Comparison of ENCODE assay signal across 1 cellular context in the genomic region with DNA sequence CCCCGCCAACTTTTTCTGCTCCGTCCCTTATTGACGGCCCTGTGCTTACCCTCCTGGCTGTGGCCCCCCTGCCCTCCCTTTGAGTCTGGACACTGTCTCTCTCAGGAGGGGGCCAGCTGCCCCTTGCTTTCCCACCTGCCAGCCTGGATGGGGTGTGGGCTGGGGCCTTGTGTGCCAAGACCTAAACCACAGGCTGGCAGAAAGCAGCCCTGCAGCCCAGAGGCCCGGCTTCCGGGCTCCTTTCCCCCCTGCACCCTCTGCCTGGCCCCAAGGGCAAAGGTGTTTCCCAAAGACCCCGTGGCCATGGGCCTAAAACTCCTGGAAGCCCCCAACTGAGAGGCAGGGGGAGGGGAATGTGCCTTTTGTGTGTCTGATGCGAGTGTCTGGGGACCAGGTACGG.
TF ChIP-seq lines count a peak whose summit lies in the region.

No MANE protein-coding gene starts in this region.

TF ChIP-seq in HepG2, 621 proteins besides CTCF, POLR2A, EP300 and RAD21 (continued from another document):
- TF ChIP-seq, protein P1, sequence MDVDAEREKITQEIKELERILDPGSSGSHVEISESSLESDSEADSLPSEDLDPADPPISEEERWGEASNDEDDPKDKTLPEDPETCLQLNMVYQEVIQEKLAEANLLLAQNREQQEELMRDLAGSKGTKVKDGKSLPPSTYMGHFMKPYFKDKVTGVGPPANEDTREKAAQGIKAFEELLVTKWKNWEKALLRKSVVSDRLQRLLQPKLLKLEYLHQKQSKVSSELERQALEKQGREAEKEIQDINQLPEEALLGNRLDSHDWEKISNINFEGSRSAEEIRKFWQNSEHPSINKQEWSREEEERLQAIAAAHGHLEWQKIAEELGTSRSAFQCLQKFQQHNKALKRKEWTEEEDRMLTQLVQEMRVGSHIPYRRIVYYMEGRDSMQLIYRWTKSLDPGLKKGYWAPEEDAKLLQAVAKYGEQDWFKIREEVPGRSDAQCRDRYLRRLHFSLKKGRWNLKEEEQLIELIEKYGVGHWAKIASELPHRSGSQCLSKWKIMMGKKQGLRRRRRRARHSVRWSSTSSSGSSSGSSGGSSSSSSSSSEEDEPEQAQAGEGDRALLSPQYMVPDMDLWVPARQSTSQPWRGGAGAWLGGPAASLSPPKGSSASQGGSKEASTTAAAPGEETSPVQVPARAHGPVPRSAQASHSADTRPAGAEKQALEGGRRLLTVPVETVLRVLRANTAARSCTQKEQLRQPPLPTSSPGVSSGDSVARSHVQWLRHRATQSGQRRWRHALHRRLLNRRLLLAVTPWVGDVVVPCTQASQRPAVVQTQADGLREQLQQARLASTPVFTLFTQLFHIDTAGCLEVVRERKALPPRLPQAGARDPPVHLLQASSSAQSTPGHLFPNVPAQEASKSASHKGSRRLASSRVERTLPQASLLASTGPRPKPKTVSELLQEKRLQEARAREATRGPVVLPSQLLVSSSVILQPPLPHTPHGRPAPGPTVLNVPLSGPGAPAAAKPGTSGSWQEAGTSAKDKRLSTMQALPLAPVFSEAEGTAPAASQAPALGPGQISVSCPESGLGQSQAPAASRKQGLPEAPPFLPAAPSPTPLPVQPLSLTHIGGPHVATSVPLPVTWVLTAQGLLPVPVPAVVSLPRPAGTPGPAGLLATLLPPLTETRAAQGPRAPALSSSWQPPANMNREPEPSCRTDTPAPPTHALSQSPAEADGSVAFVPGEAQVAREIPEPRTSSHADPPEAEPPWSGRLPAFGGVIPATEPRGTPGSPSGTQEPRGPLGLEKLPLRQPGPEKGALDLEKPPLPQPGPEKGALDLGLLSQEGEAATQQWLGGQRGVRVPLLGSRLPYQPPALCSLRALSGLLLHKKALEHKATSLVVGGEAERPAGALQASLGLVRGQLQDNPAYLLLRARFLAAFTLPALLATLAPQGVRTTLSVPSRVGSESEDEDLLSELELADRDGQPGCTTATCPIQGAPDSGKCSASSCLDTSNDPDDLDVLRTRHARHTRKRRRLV (CRISPR knock-in tag; IDR thresholded peaks at IDR 0.05), result no peak
- TF ChIP-seq, protein P2, sequence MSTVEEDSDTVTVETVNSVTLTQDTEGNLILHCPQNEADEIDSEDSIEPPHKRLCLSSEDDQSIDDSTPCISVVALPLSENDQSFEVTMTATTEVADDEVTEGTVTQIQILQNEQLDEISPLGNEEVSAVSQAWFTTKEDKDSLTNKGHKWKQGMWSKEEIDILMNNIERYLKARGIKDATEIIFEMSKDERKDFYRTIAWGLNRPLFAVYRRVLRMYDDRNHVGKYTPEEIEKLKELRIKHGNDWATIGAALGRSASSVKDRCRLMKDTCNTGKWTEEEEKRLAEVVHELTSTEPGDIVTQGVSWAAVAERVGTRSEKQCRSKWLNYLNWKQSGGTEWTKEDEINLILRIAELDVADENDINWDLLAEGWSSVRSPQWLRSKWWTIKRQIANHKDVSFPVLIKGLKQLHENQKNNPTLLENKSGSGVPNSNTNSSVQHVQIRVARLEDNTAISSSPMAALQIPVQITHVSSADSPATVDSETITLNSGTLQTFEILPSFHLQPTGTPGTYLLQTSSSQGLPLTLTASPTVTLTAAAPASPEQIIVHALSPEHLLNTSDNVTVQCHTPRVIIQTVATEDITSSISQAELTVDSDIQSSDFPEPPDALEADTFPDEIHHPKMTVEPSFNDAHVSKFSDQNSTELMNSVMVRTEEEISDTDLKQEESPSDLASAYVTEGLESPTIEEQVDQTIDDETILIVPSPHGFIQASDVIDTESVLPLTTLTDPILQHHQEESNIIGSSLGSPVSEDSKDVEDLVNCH (CRISPR knock-in tag; IDR thresholded peaks at IDR 0.05), result no peak
- TF ChIP-seq NFE2L1 (CRISPR knock-in tag; IDR thresholded peaks at IDR 0.05; ENCODE audit: borderline replicate concordance), result no peak
- peak; percentile 85 for TF ChIP-seq AGO2 (optimal IDR thresholded peaks at IDR 0.05; ENCODE audit: low read depth, low read length)
- no peak for TF ChIP-seq SRY (CRISPR knock-in tag; IDR thresholded peaks at IDR 0.05)
- TF ChIP-seq, protein P3, sequence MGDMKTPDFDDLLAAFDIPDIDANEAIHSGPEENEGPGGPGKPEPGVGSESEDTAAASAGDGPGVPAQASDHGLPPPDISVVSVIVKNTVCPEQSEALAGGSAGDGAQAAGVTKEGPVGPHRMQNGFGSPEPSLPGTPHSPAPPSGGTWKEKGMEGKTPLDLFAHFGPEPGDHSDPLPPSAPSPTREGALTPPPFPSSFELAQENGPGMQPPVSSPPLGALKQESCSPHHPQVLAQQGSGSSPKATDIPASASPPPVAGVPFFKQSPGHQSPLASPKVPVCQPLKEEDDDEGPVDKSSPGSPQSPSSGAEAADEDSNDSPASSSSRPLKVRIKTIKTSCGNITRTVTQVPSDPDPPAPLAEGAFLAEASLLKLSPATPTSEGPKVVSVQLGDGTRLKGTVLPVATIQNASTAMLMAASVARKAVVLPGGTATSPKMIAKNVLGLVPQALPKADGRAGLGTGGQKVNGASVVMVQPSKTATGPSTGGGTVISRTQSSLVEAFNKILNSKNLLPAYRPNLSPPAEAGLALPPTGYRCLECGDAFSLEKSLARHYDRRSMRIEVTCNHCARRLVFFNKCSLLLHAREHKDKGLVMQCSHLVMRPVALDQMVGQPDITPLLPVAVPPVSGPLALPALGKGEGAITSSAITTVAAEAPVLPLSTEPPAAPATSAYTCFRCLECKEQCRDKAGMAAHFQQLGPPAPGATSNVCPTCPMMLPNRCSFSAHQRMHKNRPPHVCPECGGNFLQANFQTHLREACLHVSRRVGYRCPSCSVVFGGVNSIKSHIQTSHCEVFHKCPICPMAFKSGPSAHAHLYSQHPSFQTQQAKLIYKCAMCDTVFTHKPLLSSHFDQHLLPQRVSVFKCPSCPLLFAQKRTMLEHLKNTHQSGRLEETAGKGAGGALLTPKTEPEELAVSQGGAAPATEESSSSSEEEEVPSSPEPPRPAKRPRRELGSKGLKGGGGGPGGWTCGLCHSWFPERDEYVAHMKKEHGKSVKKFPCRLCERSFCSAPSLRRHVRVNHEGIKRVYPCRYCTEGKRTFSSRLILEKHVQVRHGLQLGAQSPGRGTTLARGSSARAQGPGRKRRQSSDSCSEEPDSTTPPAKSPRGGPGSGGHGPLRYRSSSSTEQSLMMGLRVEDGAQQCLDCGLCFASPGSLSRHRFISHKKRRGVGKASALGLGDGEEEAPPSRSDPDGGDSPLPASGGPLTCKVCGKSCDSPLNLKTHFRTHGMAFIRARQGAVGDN (CRISPR knock-in tag; IDR thresholded peaks at IDR 0.05), result peak; percentile 39
- TF ChIP-seq MAFG (CRISPR knock-in tag; IDR thresholded peaks at IDR 0.05), result no peak
- no peak for TF ChIP-seq NCOA2 (CRISPR knock-in tag; IDR thresholded peaks at IDR 0.05)
- TF ChIP-seq, protein P4, sequence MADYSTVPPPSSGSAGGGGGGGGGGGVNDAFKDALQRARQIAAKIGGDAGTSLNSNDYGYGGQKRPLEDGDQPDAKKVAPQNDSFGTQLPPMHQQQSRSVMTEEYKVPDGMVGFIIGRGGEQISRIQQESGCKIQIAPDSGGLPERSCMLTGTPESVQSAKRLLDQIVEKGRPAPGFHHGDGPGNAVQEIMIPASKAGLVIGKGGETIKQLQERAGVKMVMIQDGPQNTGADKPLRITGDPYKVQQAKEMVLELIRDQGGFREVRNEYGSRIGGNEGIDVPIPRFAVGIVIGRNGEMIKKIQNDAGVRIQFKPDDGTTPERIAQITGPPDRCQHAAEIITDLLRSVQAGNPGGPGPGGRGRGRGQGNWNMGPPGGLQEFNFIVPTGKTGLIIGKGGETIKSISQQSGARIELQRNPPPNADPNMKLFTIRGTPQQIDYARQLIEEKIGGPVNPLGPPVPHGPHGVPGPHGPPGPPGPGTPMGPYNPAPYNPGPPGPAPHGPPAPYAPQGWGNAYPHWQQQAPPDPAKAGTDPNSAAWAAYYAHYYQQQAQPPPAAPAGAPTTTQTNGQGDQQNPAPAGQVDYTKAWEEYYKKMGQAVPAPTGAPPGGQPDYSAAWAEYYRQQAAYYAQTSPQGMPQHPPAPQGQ (CRISPR knock-in tag; IDR thresholded peaks at IDR 0.05; ENCODE audit: borderline replicate concordance), result no peak
- TF ChIP-seq ZNF264 (CRISPR knock-in tag; IDR thresholded peaks at IDR 0.05), result no peak
